In the genomic region with DNA sequence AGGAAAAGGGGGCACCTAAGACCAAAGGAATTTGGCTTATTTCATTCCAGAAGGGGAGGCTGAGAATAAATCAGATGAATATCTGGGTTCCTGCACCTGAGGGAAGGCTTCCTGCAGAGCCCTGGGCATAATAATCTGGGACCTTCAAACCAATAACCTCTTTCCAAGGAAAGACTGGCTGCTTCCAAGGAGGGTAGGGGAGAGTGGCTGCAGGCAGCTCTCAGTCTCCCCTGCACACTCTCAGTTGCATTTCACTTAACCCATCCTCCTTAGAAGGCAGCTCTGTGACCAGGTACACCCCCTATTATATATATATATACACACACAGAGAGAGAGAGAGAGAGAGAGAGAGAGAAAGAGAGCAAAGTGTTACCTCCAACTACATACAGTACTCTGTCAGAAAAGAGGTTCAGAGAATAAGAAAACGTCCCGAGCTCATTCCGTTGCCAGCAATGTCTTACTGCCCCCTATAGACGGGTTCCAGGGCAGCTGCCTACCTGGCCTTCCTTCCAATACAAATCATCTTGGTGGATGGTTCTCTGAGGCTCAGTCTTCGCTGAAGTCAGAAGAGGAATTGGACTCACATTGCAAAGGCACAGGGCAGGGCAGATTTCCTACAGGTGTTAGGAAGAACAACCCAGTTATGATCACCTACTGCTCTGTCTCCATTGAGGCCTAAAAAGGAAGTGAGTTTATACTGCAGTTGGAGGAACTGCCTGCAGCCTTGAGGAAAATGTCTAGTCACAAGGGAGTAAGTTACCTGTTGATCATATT, we compare ENCODE assay signal across 7 cellular contexts. TPM values are rescaled to one million over a fixed set of nuclear protein-coding genes. Genes with fewer than 3 reads are reported as not detected.
A peak's percentile ranks its signal among the peaks of the same experiment; 100 is the strongest.
DNase-seq lines count a peak whose midpoint lies in the region; ATAC-seq and TF ChIP-seq lines count a peak whose summit lies in the region.

No MANE protein-coding gene starts in this region.

- no peak overlapping the region for H3K4me2 ChIP-seq in neural progenitor cell

- H3K27me3 ChIP-seq in neural progenitor cell = no peaks in the 10 kb centered on the region

- no peak overlapping the region for H3K9ac ChIP-seq in neural progenitor cell

- peaks cover 2% of the 10 kb centered on the region for H3K27me3 Mint-ChIP-seq in neural progenitor cell (ENCODE audit: insufficient read depth, low read depth)

- peaks cover 3% of the 10 kb centered on the region for H3K4me1 Mint-ChIP-seq in neural progenitor cell

- H3K79me2 ChIP-seq in neural progenitor cell (ENCODE audit: low read depth) = no peaks in the 10 kb centered on the region

- ATAC-seq in HG03571 (IDR thresholded peaks at IDR 0.05; ENCODE audit: unreplicated experiment) = no peak
- no peak for ATAC-seq in HG03442 (IDR thresholded peaks at IDR 0.05; ENCODE audit: unreplicated experiment)

- H3K27ac Mint-ChIP-seq in neural progenitor cell = no peak overlapping the region

- H3K36me3 ChIP-seq in neural progenitor cell = no peaks in the 10 kb centered on the region

- no peaks in the 10 kb centered on the region for H3K9me3 Mint-ChIP-seq in neural progenitor cell

- H3K27ac ChIP-seq in neural progenitor cell = no peak overlapping the region

- H3K4me3 ChIP-seq in epithelial cell of esophagus (ENCODE audit: low read length) (no peak overlapping the region), neural progenitor cell (no peak overlapping the region)

- peaks cover 8% of the 10 kb centered on the region for H3K4me1 ChIP-seq in neural progenitor cell

- peak overlapping the region; percentile 99 for H2AFZ ChIP-seq in neural progenitor cell (replicated peaks)

- DNase-seq in DMS53 treated with DMSO at 0.1 percent for 48 hours (lab: John Stamatoyannopoulos, UW; ENCODE audit: unreplicated experiment) (peak; percentile 30), HCEC 1CT (peak; percentile 60), RKO (ENCODE audit: low spot score) (peak; percentile 51), epithelial cell of esophagus (ENCODE audit: low read depth) (peak; percentile 57), neural progenitor cell (ENCODE audit: low spot score) (peak; percentile 80)

- no peaks in the 10 kb centered on the region for H3F3A ChIP-seq in neural progenitor cell (ENCODE audit: low read depth)

- no peaks in the 10 kb centered on the region for H4K20me1 ChIP-seq in neural progenitor cell (ENCODE audit: low read depth)

- no peak overlapping the region for H3K4me3 Mint-ChIP-seq in neural progenitor cell

- H3K9me3 ChIP-seq in neural progenitor cell (ENCODE audit: low read depth) = no peaks in the 10 kb centered on the region

- peak; percentile 70 for TF ChIP-seq CTCF in epithelial cell of esophagus (IDR thresholded peaks at IDR 0.05; ENCODE audit: insufficient read depth, low read depth, low read length, missing control alignments)
- peak; percentile 91 for TF ChIP-seq CTCF in neural progenitor cell (IDR thresholded peaks at IDR 0.05)

- no peaks in the 10 kb centered on the region for H3K36me3 Mint-ChIP-seq in neural progenitor cell

RNA-seq across cellular contexts. Expression of gene CAPN3, which starts 26.1 kb away (rescaled TPM):
- 0.37 TPM in 1 of 2 replicates, not detected in the other for total RNA-seq in neural progenitor cell (ENCODE audit: low replicate concordance)

Comparison
In these comparisons a context has a peak if more than half of its experiments do, and no peak if none do; other contexts are left out.
1. DNase-seq: peak in every context shown above with its lines; median percentile 80 in neural progenitor cell; 60 in HCEC 1CT; 57 in epithelial cell of esophagus; 51 in RKO; 30 in DMS53 treated with DMSO at 0.1 percent for 48 hours.